13 cellular contexts compared by ENCODE assay signal in the genomic region with DNA sequence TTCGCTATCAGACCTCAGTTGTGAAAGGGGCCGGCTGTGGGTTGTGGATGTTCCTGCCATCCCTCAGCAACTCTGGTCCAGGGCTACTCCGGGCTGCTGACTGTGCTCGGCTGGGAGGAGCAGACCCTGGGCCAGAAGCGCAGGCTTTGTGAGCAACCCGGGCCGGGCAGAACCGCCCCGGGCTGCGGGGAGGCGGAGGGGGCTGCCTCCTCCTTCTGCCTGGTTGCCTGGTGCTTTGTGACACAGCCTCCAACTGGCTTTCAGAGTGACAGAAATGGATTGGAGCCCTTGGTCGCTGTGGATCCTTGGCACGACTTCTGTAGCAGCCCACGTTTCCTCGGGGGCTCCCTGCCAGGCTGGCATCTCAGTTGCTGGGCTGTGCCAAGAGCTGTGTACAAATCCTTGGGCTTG. TPM values are rescaled to one million over a fixed set of nuclear protein-coding genes. Genes with fewer than 3 reads are reported as not detected.
DNase-seq lines count a peak whose midpoint lies in the region; ATAC-seq and TF ChIP-seq lines count a peak whose summit lies in the region.
"Had no signal": no experiment of that assay in that cellular context is flagged by ENCODE, and none has a peak within 500 bp of the region (broad histone marks: within the 10 kb centered on the region; RNA-seq: fewer than 3 reads in every experiment).

No MANE protein-coding gene starts in this region.

- no peak overlapping the region for H3K4me2 ChIP-seq in mammary epithelial cell (ENCODE audit: insufficient read depth, low read depth, low read length)

- no peak for TF ChIP-seq POLR2A in heart left ventricle (IDR thresholded peaks at IDR 0.05)
- no peak for TF ChIP-seq POLR2A in gastroesophageal sphincter (IDR thresholded peaks at IDR 0.05)
- no peak for TF ChIP-seq POLR2A in stomach (IDR thresholded peaks at IDR 0.05)

- no peak overlapping the region for H3K9ac ChIP-seq in mammary epithelial cell (ENCODE audit: insufficient read depth, low read length)

- BruUV-seq in mammary epithelial cell (replicated peaks; lab: Mats Ljungman, UMichigan), result no TSS peak

- peak overlapping the region; percentile 47 for H2AFZ ChIP-seq in mammary epithelial cell (ENCODE audit: low read depth, low read length)

- TF ChIP-seq EP300 in gastroesophageal sphincter (IDR thresholded peaks at IDR 0.05) (no peak), stomach (IDR thresholded peaks at IDR 0.05) (no peak)

- H3K4me1 ChIP-seq in heart left ventricle, result peaks cover 0 to 16% (median 2%) of the 10 kb centered on the region in 12 donors
- H3K4me1 ChIP-seq in mammary epithelial cell (ENCODE audit: insufficient read depth, low read length), result no peaks in the 10 kb centered on the region
- peaks cover 0 to 12% (median 3%) of the 10 kb centered on the region in 3 donors for H3K4me1 ChIP-seq in gastroesophageal sphincter
- peaks cover 0 to 12% (median 5%) of the 10 kb centered on the region in 4 donors for H3K4me1 ChIP-seq in stomach
- H3K4me1 ChIP-seq: ascending aorta had no signal

- H3K27me3 ChIP-seq in heart left ventricle (peaks cover 6 to 60% (median 17%) of the 10 kb centered on the region in 9 donors), mammary epithelial cell (ENCODE audit: insufficient read depth, low read length) (peaks cover 9% of the 10 kb centered on the region), gastroesophageal sphincter (peaks cover 76% of the 10 kb centered on the region), stomach (peaks cover 0 to 84% (median 24%) of the 10 kb centered on the region in 3 donors)
- H3K27me3 ChIP-seq: ascending aorta had no signal

- H3K9me3 ChIP-seq in heart left ventricle (no peaks in the 10 kb centered on the region), mammary epithelial cell (replicated peaks; ENCODE audit: insufficient read depth, low read length) (no peaks in the 10 kb centered on the region), gastroesophageal sphincter (no peaks in the 10 kb centered on the region), stomach (no peaks in the 10 kb centered on the region)
- H3K9me3 ChIP-seq: ascending aorta had no signal

- 29 to 42% (median 37%) methylated on average over 11 to 15 of the region's 15 CpGs for WGBS in heart left ventricle, 4 donors
- 3% methylated on average over 6 of the region's 15 CpGs for WGBS in mammary epithelial cell (ENCODE audit: low coverage, missing lambda C conversion rate)
- 60% methylated on average over 1 of the region's 15 CpGs; no CpG with 5 or more reads in 1 of the 2 donors for WGBS in gastroesophageal sphincter (ENCODE audit: low coverage in 1 of 2), 2 donors
- WGBS in stomach, 5 donors, result 29 to 49% (median 40%) methylated on average over 14 to 15 of the region's 15 CpGs

- no peaks in the 10 kb centered on the region for H3K36me3 ChIP-seq in heart left ventricle
- H3K36me3 ChIP-seq in mammary epithelial cell (ENCODE audit: insufficient read depth, low read length), result no peaks in the 10 kb centered on the region
- no peaks in the 10 kb centered on the region for H3K36me3 ChIP-seq in gastroesophageal sphincter
- no peaks in the 10 kb centered on the region for H3K36me3 ChIP-seq in stomach
- H3K36me3 ChIP-seq: ascending aorta, WERI-Rb-1 had no signal

- TF ChIP-seq CTCF in heart left ventricle (IDR thresholded peaks at IDR 0.05) (no peak), mammary epithelial cell (conservative IDR thresholded peaks at IDR 0.05 in 1 of 2, IDR thresholded peaks at IDR 0.05 in 1 of 2; ENCODE audit: extremely low read depth in 1 of 2, insufficient read depth in 1 of 2, low read depth in 1 of 2, low read length in 2 of 2) (no peak), gastroesophageal sphincter (IDR thresholded peaks at IDR 0.05) (no peak), stomach (IDR thresholded peaks at IDR 0.05) (no peak)

- H4K20me1 ChIP-seq in mammary epithelial cell (ENCODE audit: insufficient read depth, low read length), result no peaks in the 10 kb centered on the region

- no peaks in the 10 kb centered on the region for H3K79me2 ChIP-seq in mammary epithelial cell (ENCODE audit: insufficient read depth, low read length)

- dilution Hi-C loops in mammary epithelial cell (cut with HindIII; ENCODE audit: low sequenced_read_pairs), result no loop called here

- H3K27ac ChIP-seq in heart left ventricle, result no peak overlapping the region
- no peak overlapping the region for H3K27ac ChIP-seq in mammary epithelial cell (ENCODE audit: insufficient read depth, low read depth, low read length)
- no peak overlapping the region for H3K27ac ChIP-seq in gastroesophageal sphincter
- H3K27ac ChIP-seq in stomach, result no peak overlapping the region
- H3K27ac ChIP-seq: ascending aorta had no signal

- DNase-seq in heart left ventricle (no peak), cardiac septum (ENCODE audit: low spot score) (no peak), mammary epithelial cell (no peak), midbrain (lab: John Stamatoyannopoulos, UW) (peak; percentile 83), SW480 (ENCODE audit: low spot score) (no peak), stomach (no peak)
- DNase-seq: NCI-H524 treated with DMSO at 0.1 percent for 48 hours, SIG-M5, WERI-Rb-1 had no signal

- ATAC-seq in heart left ventricle (peak in 3 of 4 donors; percentile 27 to 50 (median 28)), gastroesophageal sphincter (no peak), HG03354 (IDR thresholded peaks at IDR 0.05; ENCODE audit: poor library complexity, severe bottlenecking, unreplicated experiment) (no peak)

- H3K4me3 ChIP-seq in heart left ventricle, result peak overlapping the region in 1 of 12 donors; percentile 8
- H3K4me3 ChIP-seq in mammary epithelial cell (replicated peaks in 1 of 3; ENCODE audit: insufficient read depth in 1 of 3, low read depth in 2 of 3, low read length in 3 of 3), result no peak overlapping the region
- H3K4me3 ChIP-seq in gastroesophageal sphincter, result no peak overlapping the region
- no peak overlapping the region for H3K4me3 ChIP-seq in stomach

- CTCF ChIA-PET in mammary epithelial cell (lab: Charles Lee; ENCODE audit: low non-redundant PET), result no interaction called here

- intact Hi-C loops in heart left ventricle (cut with DNase I) (no loop called here), cardiac septum (cut with DNase I) (no loop called here), mammary epithelial cell (cut with micrococcal nuclease) (no loop called here), stomach (cut with DNase I; ENCODE audit: low total_unique reads) (no loop called here)

- in situ Hi-C loops in mammary epithelial cell (cut with MboI; ENCODE audit: low sequenced_read_pairs in 2 of 2), result no loop called here

RNA-seq across cellular contexts. Expression of gene DRAXIN, which starts 10.0 kb away (rescaled TPM):
- total RNA-seq in heart left ventricle, result under 1 TPM in 5 of 9 donors, not detected in 4; 0.09 to 0.29 (median 0.12) TPM
- polyA plus RNA-seq in heart left ventricle, result under 1 TPM; 0.03 to 0.04 TPM
- 0.05 TPM for total RNA-seq in cardiac septum
- total RNA-seq in mammary epithelial cell, result 1 to 10 TPM in 1 of 2 donors, under 1 TPM in 1; 0.07 to 6.3 TPM
- polyA plus RNA-seq in mammary epithelial cell, result 0.07 TPM
- not detected for polyA minus RNA-seq in mammary epithelial cell
- total RNA-seq in gastroesophageal sphincter, result under 1 TPM in 3 of 4 donors, not detected in 1; 0.08 to 0.16 (median 0.12) TPM
- total RNA-seq in stomach, result under 1 TPM in 1 of 5 donors, not detected in 4; 0.18 TPM
- under 1 TPM in 2 of 3 donors, not detected in 1; 0.03 to 0.06 TPM for polyA plus RNA-seq in stomach
- total RNA-seq: skeletal muscle tissue had no signal

RNA-seq across cellular contexts. Expression of gene MAD2L2, which starts 20.6 kb away (rescaled TPM):
- 10 to 100 TPM; 15.9 to 47.1 (median 18.5) TPM for total RNA-seq in heart left ventricle
- 10 to 100 TPM; 17.2 to 54.2 TPM for polyA plus RNA-seq in heart left ventricle
- total RNA-seq in cardiac septum, result 25.0 TPM
- total RNA-seq in mammary epithelial cell, result 10 to 100 TPM; 44.5 to 45.9 TPM
- 57.7 TPM for polyA plus RNA-seq in mammary epithelial cell
- polyA minus RNA-seq in mammary epithelial cell, result 47.4 TPM
- 10 to 100 TPM; 19.4 to 43.7 (median 24.3) TPM for total RNA-seq in gastroesophageal sphincter
- 10 to 100 TPM in 3 of 5 donors, 1 to 10 TPM in 2; 7.2 to 23.9 (median 14.3) TPM for total RNA-seq in stomach
- polyA plus RNA-seq in stomach, result 10 to 100 TPM; 45.6 to 54.4 (median 47.3) TPM

RNA-seq across cellular contexts. Expression of gene AGTRAP, which starts 34.4 kb away (rescaled TPM):
- 10 to 100 TPM; 11.8 to 36.7 (median 24.5) TPM for total RNA-seq in heart left ventricle
- polyA plus RNA-seq in heart left ventricle, result 100 to 1,000 TPM in 1 of 2 donors, 10 to 100 TPM in 1; 18.2 to 134 TPM
- total RNA-seq in cardiac septum, result 17.4 TPM
- 100 to 1,000 TPM; 105 to 109 TPM for total RNA-seq in mammary epithelial cell
- polyA plus RNA-seq in mammary epithelial cell, result 120 TPM
- polyA minus RNA-seq in mammary epithelial cell, result 78.0 TPM
- total RNA-seq in gastroesophageal sphincter, result 10 to 100 TPM; 32.2 to 56.4 (median 40.5) TPM
- 10 to 100 TPM in 4 of 5 donors, 1 to 10 TPM in 1; 4.1 to 76.3 (median 21.6) TPM for total RNA-seq in stomach
- polyA plus RNA-seq in stomach, result 10 to 100 TPM; 27.8 to 60.3 (median 32.6) TPM

RNA-seq across cellular contexts. Expression of gene FBXO6, which starts 37.6 kb away (rescaled TPM):
- 10 to 100 TPM in 4 of 9 donors, 1 to 10 TPM in 5; 5.6 to 23.3 (median 8.3) TPM for total RNA-seq in heart left ventricle
- 10 to 100 TPM in 1 of 2 donors, 1 to 10 TPM in 1; 5.6 to 10.9 TPM for polyA plus RNA-seq in heart left ventricle
- total RNA-seq in cardiac septum, result 7.1 TPM
- 10 to 100 TPM in 1 of 2 donors, 1 to 10 TPM in 1; 8.7 to 10.7 TPM for total RNA-seq in mammary epithelial cell
- 6.8 TPM for polyA plus RNA-seq in mammary epithelial cell
- polyA minus RNA-seq in mammary epithelial cell, result 4.7 TPM
- 10 to 100 TPM; 17.0 to 20.7 (median 18.8) TPM for total RNA-seq in gastroesophageal sphincter
- total RNA-seq in stomach, result 1 to 10 TPM in 4 of 5 donors, not detected in 1; 1.2 to 9.1 (median 7.1) TPM
- polyA plus RNA-seq in stomach, result 10 to 100 TPM; 14.1 to 15.7 (median 15.0) TPM

RNA-seq across cellular contexts. Expression of gene FBXO44, which starts 46.9 kb away (rescaled TPM):
- total RNA-seq in heart left ventricle, result 10 to 100 TPM in 8 of 9 donors, 1 to 10 TPM in 1; 9.8 to 19.1 (median 15.1) TPM
- polyA plus RNA-seq in heart left ventricle, result 10 to 100 TPM; 16.6 to 18.1 TPM
- total RNA-seq in cardiac septum, result 19.8 TPM
- 10 to 100 TPM; 21.3 to 28.7 TPM for total RNA-seq in mammary epithelial cell
- 20.8 TPM for polyA plus RNA-seq in mammary epithelial cell
- polyA minus RNA-seq in mammary epithelial cell, result 17.8 TPM
- total RNA-seq in gastroesophageal sphincter, result 10 to 100 TPM; 10.5 to 22.9 (median 17.2) TPM
- total RNA-seq in stomach, result 10 to 100 TPM in 2 of 5 donors, 1 to 10 TPM in 3; 3.6 to 54.8 (median 9.0) TPM
- polyA plus RNA-seq in stomach, result 10 to 100 TPM in 2 of 3 donors, 1 to 10 TPM in 1; 7.6 to 22.7 (median 17.0) TPM

Comparison
In these comparisons a context has a peak if more than half of its experiments do, and no peak if none do; other contexts are left out.
1. ATAC-seq: peak in heart left ventricle (3 of 4); none in gastroesophageal sphincter (single experiment) and HG03354 (single experiment).